8 cellular contexts compared by ENCODE assay signal in the genomic region with DNA sequence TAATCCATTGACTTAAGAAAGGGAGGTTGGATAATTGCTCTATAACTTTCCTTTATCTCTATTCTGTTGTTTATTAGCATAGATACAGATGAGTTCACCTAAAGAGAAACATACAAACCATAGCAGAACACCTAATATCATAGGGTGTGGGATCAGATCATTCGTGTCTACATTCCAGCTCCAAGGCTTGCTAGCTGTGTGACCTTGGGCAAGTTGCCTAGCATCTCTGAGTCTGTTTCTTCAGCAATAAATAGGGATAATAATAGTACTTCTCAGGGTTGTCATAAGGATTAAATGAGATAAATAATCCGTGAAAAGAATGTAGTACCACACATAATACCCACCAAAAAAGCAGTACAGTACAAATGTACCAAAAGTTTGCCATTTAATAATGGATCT.
DNase-seq lines count a peak whose midpoint lies in the region; ATAC-seq and TF ChIP-seq lines count a peak whose summit lies in the region.

No MANE protein-coding gene starts in this region.

- DNase-seq in MM.1S: no peak
- peak; percentile 81 for DNase-seq in amniotic epithelial cell (ENCODE audit: low read depth)
- no peak for DNase-seq in left lung
- DNase-seq in NCI-H1417 treated with DMSO at 0.1 percent for 48 hours (lab: John Stamatoyannopoulos, UW): no peak
- DNase-seq in mesenteric fat pad (ENCODE audit: low spot score): no peak

- no peak for ATAC-seq in left lung
- no peak for ATAC-seq in stimulated activated memory B cell treated with anti-CD40 and anti-IgM and Interleukin-4, amounts not matched to agents 10 μg/mL and 1 μg/mL and 100 μg/mL, for 72 hours
- ATAC-seq in HG03469 (IDR thresholded peaks at IDR 0.05; ENCODE audit: unreplicated experiment): no peak
- no peak for ATAC-seq in HG03521 (IDR thresholded peaks at IDR 0.05; ENCODE audit: unreplicated experiment)

- peak overlapping the region; percentile 21 for H3K4me3 Mint-ChIP-seq in stimulated activated memory B cell treated with anti-CD40 and anti-IgM and Interleukin-4, amounts not matched to agents 10 μg/mL and 1 μg/mL and 100 μg/mL, for 72 hours

- no peaks in the 10 kb centered on the region for H3F3A ChIP-seq in MM.1S (ENCODE audit: insufficient read depth, low read length)

- H2AFZ ChIP-seq in MM.1S (ENCODE audit: low read length): peak overlapping the region; percentile 34; the same call in 1 of the 2 replicates

- no peaks in the 10 kb centered on the region for H3K36me3 Mint-ChIP-seq in stimulated activated memory B cell treated with anti-CD40 and anti-IgM and Interleukin-4, amounts not matched to agents 10 μg/mL and 1 μg/mL and 100 μg/mL, for 72 hours

- TF ChIP-seq CTCF in MM.1S (IDR thresholded peaks at IDR 0.05; ENCODE audit: low read length): no peak
- no peak for TF ChIP-seq CTCF in left lung (IDR thresholded peaks at IDR 0.05)

- no peak overlapping the region for H3K9ac ChIP-seq in MM.1S (ENCODE audit: low read length)

- H4K20me1 ChIP-seq in MM.1S (ENCODE audit: insufficient read depth, low read length): no peaks in the 10 kb centered on the region

- no peak overlapping the region for H3K4me2 ChIP-seq in MM.1S (ENCODE audit: low read depth, low read length)

- intact Hi-C loops in left lung (cut with DNase I): no loop called here

- no peak overlapping the region for H3K4me3 ChIP-seq in MM.1S (ENCODE audit: low read length)
- H3K4me3 ChIP-seq in left lung: no peak overlapping the region

- H3K79me2 ChIP-seq in MM.1S (ENCODE audit: low read length): no peaks in the 10 kb centered on the region

- H3K4me1 Mint-ChIP-seq in stimulated activated memory B cell treated with anti-CD40 and anti-IgM and Interleukin-4, amounts not matched to agents 10 μg/mL and 1 μg/mL and 100 μg/mL, for 72 hours: peaks cover 46% of the 10 kb centered on the region

- no peaks in the 10 kb centered on the region for H3K27me3 Mint-ChIP-seq in stimulated activated memory B cell treated with anti-CD40 and anti-IgM and Interleukin-4, amounts not matched to agents 10 μg/mL and 1 μg/mL and 100 μg/mL, for 72 hours

- H3K36me3 ChIP-seq in MM.1S (replicated peaks; ENCODE audit: insufficient read depth, low read length) (no peaks in the 10 kb centered on the region), left lung (no peaks in the 10 kb centered on the region)

- H3K9me3 Mint-ChIP-seq in stimulated activated memory B cell treated with anti-CD40 and anti-IgM and Interleukin-4, amounts not matched to agents 10 μg/mL and 1 μg/mL and 100 μg/mL, for 72 hours: no peaks in the 10 kb centered on the region

- H3K27ac ChIP-seq in MM.1S (ENCODE audit: low read length): peak overlapping the region; percentile 10; the same call in 1 of the 2 replicates
- H3K27ac ChIP-seq in left lung: peak overlapping the region; percentile 85 to 96

- H3K9me2 ChIP-seq in MM.1S (replicated peaks; ENCODE audit: insufficient read depth, low read length): no peaks in the 10 kb centered on the region

- peak overlapping the region; percentile 74 for H3K27ac Mint-ChIP-seq in stimulated activated memory B cell treated with anti-CD40 and anti-IgM and Interleukin-4, amounts not matched to agents 10 μg/mL and 1 μg/mL and 100 μg/mL, for 72 hours

- H3K27me3 ChIP-seq in MM.1S (replicated peaks; ENCODE audit: insufficient read depth, low read length): no peaks in the 10 kb centered on the region
- H3K27me3 ChIP-seq in left lung: no peaks in the 10 kb centered on the region

- H3K4me1 ChIP-seq in MM.1S (ENCODE audit: low read length): peaks cover 21% of the 10 kb centered on the region
- peaks cover 27 to 53% of the 10 kb centered on the region in 2 donors for H3K4me1 ChIP-seq in left lung

- no peaks in the 10 kb centered on the region for H3K9me3 ChIP-seq in MM.1S (replicated peaks; ENCODE audit: insufficient read depth, low read length)
- no peaks in the 10 kb centered on the region for H3K9me3 ChIP-seq in left lung
